In the genomic region with DNA sequence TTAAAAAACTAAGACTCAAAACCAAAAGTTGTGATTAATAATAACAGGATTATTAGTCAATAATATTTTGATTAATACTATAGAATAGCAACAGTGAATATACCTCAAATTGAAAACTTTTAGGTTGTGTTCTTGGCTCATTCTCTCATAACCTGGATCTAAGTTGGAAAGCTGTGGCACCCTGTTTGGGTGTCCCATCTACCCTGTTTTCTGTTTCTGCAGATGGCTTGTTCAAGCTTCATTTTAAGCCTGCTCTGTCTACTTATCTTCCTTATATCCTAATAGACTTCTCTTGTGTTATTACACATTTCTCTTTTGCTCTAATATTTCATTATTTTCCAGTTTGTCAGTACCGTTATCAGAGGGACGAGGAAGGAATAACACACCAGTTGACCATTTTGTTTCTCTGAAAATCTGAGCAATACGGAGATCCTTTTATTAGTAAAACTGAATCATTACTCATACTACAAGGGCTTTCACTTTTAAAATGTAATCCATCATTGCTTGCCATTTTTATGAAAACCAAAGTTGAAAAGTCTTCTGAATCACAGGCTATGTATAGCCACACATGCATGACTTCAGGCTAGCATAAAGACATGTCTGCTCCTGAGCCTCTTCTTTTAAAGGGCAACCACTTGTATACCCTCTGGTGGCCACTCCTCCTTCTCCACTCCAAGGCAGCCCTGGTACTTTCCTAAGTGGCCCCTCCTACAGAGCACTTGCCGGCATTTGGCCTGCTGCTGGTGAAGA, we compare ENCODE assay signal across 7 cellular contexts. TPM values are rescaled to one million over a fixed set of nuclear protein-coding genes. Genes with fewer than 3 reads are reported as not detected.
DNase-seq lines count a peak whose midpoint lies in the region; ATAC-seq and TF ChIP-seq lines count a peak whose summit lies in the region.

No MANE protein-coding gene starts in this region.

- DNase-seq in amniotic epithelial cell (ENCODE audit: low read depth) = peak; percentile 43
- DNase-seq in sigmoid colon = no peak
- DNase-seq in NCI-H446 treated with DMSO at 0.1 percent for 48 hours (lab: John Stamatoyannopoulos, UW) = no peak
- no peak for DNase-seq in midbrain (lab: John Stamatoyannopoulos, UW)
- no peak for DNase-seq in cortex of kidney (lab: John Stamatoyannopoulos, UW)

- TF ChIP-seq POLR2A in sigmoid colon (IDR thresholded peaks at IDR 0.05) = no peak

- H3K9me3 ChIP-seq in sigmoid colon = no peaks in the 10 kb centered on the region

- TF ChIP-seq CTCF in sigmoid colon (IDR thresholded peaks at IDR 0.05) = no peak

- peaks cover 0 to 37% (median 34%) of the 10 kb centered on the region in 4 donors for H3K4me1 ChIP-seq in sigmoid colon

- intact Hi-C loops in sigmoid colon (cut with DNase I) = loop anchor here (2.0 to 5.0 kb wide), 5 partner anchors 52 to 317 kb away; partner anchors contain the start of genes ENTPD7, GOT1 and SLC25A28

- peak overlapping the region; percentile 66 to 86 (median 77) for H3K27ac ChIP-seq in sigmoid colon

- TF ChIP-seq EP300 in sigmoid colon (IDR thresholded peaks at IDR 0.05) = no peak

- no peaks in the 10 kb centered on the region for H3K27me3 ChIP-seq in sigmoid colon

- ATAC-seq in GM19023 (IDR thresholded peaks at IDR 0.05; ENCODE audit: unreplicated experiment) (peak; percentile 83), HG02885 (IDR thresholded peaks at IDR 0.05; ENCODE audit: poor library complexity, unreplicated experiment) (peak; percentile 75)

- 63 to 86% methylated on average over 4 of the region's 4 CpGs for WGBS in sigmoid colon, 2 donors

- H3K36me3 ChIP-seq in sigmoid colon = peaks cover 0 to 37% (median 2%) of the 10 kb centered on the region in 4 donors

- no peak overlapping the region for H3K4me3 ChIP-seq in sigmoid colon

RNA-seq across cellular contexts. Expression of gene COX15, which starts 22.3 kb away (rescaled TPM):
- total RNA-seq in sigmoid colon = 10 to 100 TPM; 23.0 to 35.0 (median 27.3) TPM
- polyA plus RNA-seq in sigmoid colon = 10 to 100 TPM; 17.4 to 23.4 (median 18.0) TPM

RNA-seq across cellular contexts. Expression of gene CUTC, which starts 22.4 kb away (rescaled TPM):
- 10 to 100 TPM; 29.4 to 30.7 (median 30.0) TPM for total RNA-seq in sigmoid colon
- 10 to 100 TPM; 16.4 to 21.4 (median 21.0) TPM for polyA plus RNA-seq in sigmoid colon

RNA-seq across cellular contexts. Expression of gene ENTPD7, which starts 50.3 kb away (rescaled TPM):
- 1 to 10 TPM; 2.9 to 5.5 (median 3.9) TPM for total RNA-seq in sigmoid colon
- polyA plus RNA-seq in sigmoid colon = 1 to 10 TPM; 1.2 to 6.6 (median 3.5) TPM
